ENCODE assay signal across 1 cellular context in genomic region chr2:23673830-23674679, GRCh38.
TF ChIP-seq lines count a peak whose summit lies in the region.

No MANE protein-coding gene starts in this region.

TF ChIP-seq in WTC11, 78 proteins besides CTCF, POLR2A, EP300 and RAD21 (continued from another document):
- no peak for TF ChIP-seq ZSCAN18 (CRISPR knock-in tag; IDR thresholded peaks at IDR 0.05)
- TF ChIP-seq NFE2L1 (CRISPR knock-in tag; IDR thresholded peaks at IDR 0.05): peak; percentile 78; the same call in 1 of the 2 replicates
- TF ChIP-seq ZNF423 (CRISPR knock-in tag; IDR thresholded peaks at IDR 0.05): peak; percentile 69; the same call in 1 of the 2 replicates
- no peak for TF ChIP-seq E2F4 (CRISPR knock-in tag; IDR thresholded peaks at IDR 0.05; ENCODE audit: borderline replicate concordance, low read depth)
- no peak for TF ChIP-seq E2F1 (CRISPR knock-in tag; IDR thresholded peaks at IDR 0.05)
